Comparison of ENCODE assay signal across 18 cellular contexts in the genomic region with DNA sequence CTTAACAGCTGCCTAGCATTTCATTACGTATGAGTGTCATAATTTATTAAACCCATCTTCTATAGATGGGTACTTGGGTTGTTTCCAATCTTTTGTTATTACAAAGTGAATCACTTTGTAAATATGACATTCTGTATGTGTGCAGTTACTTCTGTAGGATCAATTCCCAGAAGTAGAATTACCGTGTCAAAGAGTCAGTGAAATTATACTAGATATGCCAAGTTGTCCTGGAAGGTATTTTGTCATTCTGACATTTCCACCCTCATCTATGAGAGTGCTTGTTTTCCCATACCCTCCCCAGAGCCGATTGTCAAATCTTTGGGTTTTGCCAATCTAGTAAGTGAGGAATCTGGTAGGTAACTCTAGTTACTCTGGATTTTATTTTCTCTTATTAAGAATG.
DNase-seq lines count a peak whose midpoint lies in the region; ATAC-seq, FAIRE-seq and TF ChIP-seq lines count a peak whose summit lies in the region.
"Had no signal": no experiment of that assay in that cellular context is flagged by ENCODE, and none has a peak within 500 bp of the region (broad histone marks: within the 10 kb centered on the region; RNA-seq: fewer than 3 reads in every experiment).

No MANE protein-coding gene starts in this region.

- POLR2A ChIA-PET in PC-3 (lab: Charles Lee; ENCODE audit: unreplicated experiment): no interaction called here

- no peaks in the 10 kb centered on the region for H3K4me1 ChIP-seq in PC-3 (ENCODE audit: insufficient read depth, low read length)
- H3K4me1 ChIP-seq: Caco-2 had no signal

- H3K27me3 ChIP-seq in PC-3 (ENCODE audit: low read length): peaks cover 37% of the 10 kb centered on the region

- intact Hi-C loops in PC-3 (cut with micrococcal nuclease): no loop called here

- H3K4me3 ChIP-seq in PC-3 (ENCODE audit: low read length) (no peak overlapping the region), epithelial cell of esophagus (ENCODE audit: low read length) (no peak overlapping the region)

- H3K9me2 ChIP-seq in PC-3 (replicated peaks; ENCODE audit: low read length): no peaks in the 10 kb centered on the region

- no peaks in the 10 kb centered on the region for H3K36me3 ChIP-seq in PC-3 (ENCODE audit: low read depth, low read length)

- ATAC-seq in PC-3 (no peak), GM21576 (IDR thresholded peaks at IDR 0.05; ENCODE audit: unreplicated experiment) (no peak)

- no peak overlapping the region for H3K9ac ChIP-seq in PC-3 (ENCODE audit: low read length)

- no peaks in the 10 kb centered on the region for H3F3A ChIP-seq in PC-3 (ENCODE audit: low read length, unreplicated experiment)

- H3K27ac ChIP-seq in PC-3 (ENCODE audit: low read length): no peak overlapping the region
- H3K27ac ChIP-seq: 22Rv1, C4-2B, RWPE1 had no signal

- H3K9me3 ChIP-seq in PC-3 (ENCODE audit: low read length): no peaks in the 10 kb centered on the region
- H3K9me3 ChIP-seq: Caco-2 had no signal

- peak; percentile 1 for DNase-seq in NCI-H1105 treated with DMSO at 0.1 percent for 48 hours (lab: John Stamatoyannopoulos, UW)
- no peak for DNase-seq in NCI-H1105 (lab: John Stamatoyannopoulos, UW)
- DNase-seq in PC-3: peak; percentile 25
- DNase-seq in epithelial cell of esophagus (ENCODE audit: low read depth): peak; percentile 21
- no peak for DNase-seq in urothelium cell line (ENCODE audit: low spot score)
- no peak for DNase-seq in activated T-cell treated with anti-CD3 and anti-CD28 coated beads for 4 hours
- no peak for DNase-seq in activated CD8-positive, alpha-beta memory T cell treated with anti-CD3 and anti-CD28 coated beads, Interleukin-2, amount 50 U/mL, for 4 hours
- DNase-seq: Caco-2, HCEC 1CT, NCI-H1048, NCI-H187 had no signal

- H2AFZ ChIP-seq in PC-3 (ENCODE audit: low read length): no peak overlapping the region

- TF ChIP-seq CTCF in PC-3 (conservative IDR thresholded peaks at IDR 0.05; ENCODE audit: low read depth, low read length) (no peak), epithelial cell of esophagus (IDR thresholded peaks at IDR 0.05; ENCODE audit: insufficient read depth, low read depth, low read length, missing control alignments) (no peak)

- no peaks in the 10 kb centered on the region for H3K79me2 ChIP-seq in PC-3 (ENCODE audit: low read length)

- CTCF ChIA-PET in PC-3 (lab: Charles Lee): no interaction called here

- peak; percentile 61 for FAIRE-seq in urothelium cell line (lab: Jason Lieb, UNC)
- FAIRE-seq: G401.6, GM12891, HTR-8/SVneo had no signal

- no TSS peak for BruUV-seq in PC-3 (replicated peaks; lab: Mats Ljungman, UMichigan)

- H3K4me2 ChIP-seq in PC-3 (ENCODE audit: low read length): no peak overlapping the region

- no peaks in the 10 kb centered on the region for H4K20me1 ChIP-seq in PC-3 (ENCODE audit: low read length)

Comparison
In these comparisons a context has a peak if more than half of its experiments do, and no peak if none do; other contexts are left out.
1. DNase-seq: peak in NCI-H1105 treated with DMSO at 0.1 percent for 48 hours (single experiment), PC-3 (single experiment) and epithelial cell of esophagus (single experiment); none in NCI-H1105 (single experiment), urothelium cell line (single experiment), activated T-cell treated with anti-CD3 and anti-CD28 coated beads for 4 hours (single experiment) and activated CD8-positive, alpha-beta memory T cell treated with anti-CD3 and anti-CD28 coated beads, Interleukin-2, amount 50 U/mL, for 4 hours (single experiment).